ENCODE assay signal across 10 cellular contexts in the genomic region with DNA sequence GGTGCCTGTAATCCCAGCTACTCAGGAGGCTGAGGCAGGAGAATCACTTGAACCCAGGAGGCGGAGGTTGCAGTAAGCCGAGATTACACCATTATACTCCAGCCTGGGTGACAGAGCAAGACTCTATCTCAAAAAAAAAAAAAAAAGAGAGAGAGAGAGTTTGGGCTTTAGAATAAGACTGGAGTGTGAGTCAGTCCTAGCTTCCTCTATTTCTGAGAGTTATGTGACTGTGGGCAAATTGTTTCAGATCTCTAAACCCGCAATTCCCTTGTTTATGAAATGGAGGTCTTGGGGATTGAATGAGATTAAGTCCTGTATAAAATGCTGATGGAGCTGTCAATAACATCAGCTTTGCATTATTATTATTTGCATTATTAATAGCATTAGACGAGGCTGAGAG. TPM values are rescaled to one million over a fixed set of nuclear protein-coding genes. Genes with fewer than 3 reads are reported as not detected.
DNase-seq lines count a peak whose midpoint lies in the region; ATAC-seq and TF ChIP-seq lines count a peak whose summit lies in the region.
"Not testable (repeated sequence)": the region's sequence is repeated elsewhere in the genome, so short reads cannot be mapped to it uniquely, and the experiment has no call there.
"Had no signal": no experiment of that assay in that cellular context is flagged by ENCODE, and none has a peak within 500 bp of the region (broad histone marks: within the 10 kb centered on the region; RNA-seq: fewer than 3 reads in every experiment).

No MANE protein-coding gene starts in this region.

- H3K27ac ChIP-seq in Karpas-422 (ENCODE audit: low read length), result 0 out of 2 replicates have a peak overlapping the region, but pooled peaks have one; percentile 16
- not testable (repeated sequence) for H3K27ac ChIP-seq in left lung

- ATAC-seq in left lung, result peak; percentile 50

- H3K9me3 ChIP-seq in Karpas-422 (ENCODE audit: low read length); left lung: not testable (repeated sequence)

- not testable (repeated sequence) for H2AFZ ChIP-seq in Karpas-422 (ENCODE audit: low read length)

- not testable (repeated sequence) for H4K20me1 ChIP-seq in Karpas-422 (ENCODE audit: insufficient read depth, low read depth, low read length)

- peaks cover 82% of the 10 kb centered on the region for H3K4me1 ChIP-seq in Karpas-422 (ENCODE audit: low read length)
- H3K4me1 ChIP-seq in left lung, result not testable (repeated sequence)

- H3K9ac ChIP-seq in Karpas-422 (ENCODE audit: low read length), result not testable (repeated sequence)

- not testable (repeated sequence) for H3K4me2 ChIP-seq in Karpas-422 (ENCODE audit: low read depth, low read length, poor library complexity, severe bottlenecking)

- H3K79me2 ChIP-seq in Karpas-422 (ENCODE audit: low read length), result peaks cover 23% of the 10 kb centered on the region

- intact Hi-C loops in left lung (cut with DNase I), result not testable (repeated sequence)

- not testable (repeated sequence) for H3K36me3 ChIP-seq in Karpas-422 (ENCODE audit: insufficient read depth, low read length); left lung

- H3K9me2 ChIP-seq in Karpas-422 (replicated peaks; ENCODE audit: insufficient read depth, low read length), result not testable (repeated sequence)

- peak; percentile 51 for DNase-seq in AG10803 (ENCODE audit: low read depth)
- DNase-seq in H4 (ENCODE audit: low spot score), result peak; percentile 35
- peak; percentile 59 for DNase-seq in Karpas-422
- peak; percentile 94 for DNase-seq in NOMO-1 treated with DMSO at 0.1 percent for 48 hours (lab: John Stamatoyannopoulos, UW; ENCODE audit: unreplicated experiment)
- peak; percentile 67 for DNase-seq in SKM-1 treated with dmso at 0.1 percent for 144 hours (lab: John Stamatoyannopoulos, UW; ENCODE audit: unreplicated experiment)
- peak; percentile 37 for DNase-seq in astrocyte of the hippocampus (ENCODE audit: low read depth, low spot score)
- peak; percentile 71 for DNase-seq in fibroblast of peridontal ligament (ENCODE audit: extremely low read depth)
- DNase-seq in left lung, result not testable (repeated sequence)

- not testable (repeated sequence) for TF ChIP-seq CTCF in AG10803 (conservative IDR thresholded peaks at IDR 0.05; ENCODE audit: low read length); left lung (IDR thresholded peaks at IDR 0.05)

- H3K27me3 ChIP-seq in Karpas-422 (ENCODE audit: low read length); left lung: not testable (repeated sequence)

- H3K4me3 ChIP-seq in AG10803 (ENCODE audit: low read length); Karpas-422 (ENCODE audit: low read length); left lung: not testable (repeated sequence)

RNA-seq across cellular contexts. Expression of a gene that starts 27.1 kb away (rescaled TPM):
- 0.39 and 3.1 TPM in 2 replicates for total RNA-seq in H4 (2014; rRNA removed; shearing (Covaris generic))
- total RNA-seq in Karpas-422 (2014; rRNA removed; shearing (Covaris generic); ENCODE audit: low replicate concordance), result 0.07 TPM in 1 of 2 replicates, not detected in the other
- total RNA-seq in left lung, result under 1 TPM; 0.10 to 0.58 TPM
- total RNA-seq: CD8-positive, alpha-beta memory T cell; GM12878 had no signal
